16 cellular contexts compared by ENCODE assay signal in the genomic region with DNA sequence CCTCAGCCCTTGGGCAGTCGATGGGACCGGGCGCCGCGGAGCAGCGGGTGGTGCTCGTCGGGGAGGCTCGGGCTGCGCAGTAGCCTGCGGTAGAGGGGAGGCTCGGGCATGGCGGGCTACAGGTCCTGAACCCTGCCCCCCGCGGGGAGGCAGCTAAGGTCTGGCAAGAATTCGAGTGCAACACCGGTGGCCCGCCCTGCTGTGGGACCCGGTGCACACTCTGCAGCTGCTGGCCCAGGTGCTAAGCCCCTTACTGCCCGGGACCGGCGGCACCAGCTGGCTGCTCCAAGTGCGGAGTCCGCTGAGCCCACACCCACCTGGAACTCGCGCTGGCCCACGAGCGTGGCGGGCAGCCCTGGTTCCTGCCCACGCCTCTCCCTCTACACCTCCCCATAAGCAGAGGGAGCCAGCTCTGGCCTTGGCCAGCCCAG.
DNase-seq lines count a peak whose midpoint lies in the region; ATAC-seq and TF ChIP-seq lines count a peak whose summit lies in the region.
"Had no signal": no experiment of that assay in that cellular context is flagged by ENCODE, and none has a peak within 500 bp of the region (broad histone marks: within the 10 kb centered on the region; RNA-seq: fewer than 3 reads in every experiment).

No MANE protein-coding gene starts in this region.

- no peaks in the 10 kb centered on the region for H3K4me1 ChIP-seq in neuronal stem cell (ENCODE audit: control insufficient read depth in 2 of 2, insufficient read depth in 1 of 2, low read depth in 1 of 2, low read length in 2 of 2)
- peaks cover 0 to 6% (median 0%) of the 10 kb centered on the region in 6 donors for H3K4me1 ChIP-seq in spleen
- no peaks in the 10 kb centered on the region for H3K4me1 ChIP-seq in aorta (ENCODE audit: control insufficient read depth in 1 of 2, insufficient read depth in 2 of 2, low read length in 2 of 2)
- H3K4me1 ChIP-seq: BLaER1 treated with 17β-estradiol and CSF1 and Interleukin-3, amounts not matched to agents 10 nM and 100 nM had no signal

- H3K9me3 ChIP-seq in neuronal stem cell (replicated peaks in 1 of 2; ENCODE audit: control insufficient read depth in 2 of 2, insufficient read depth in 1 of 2, low read depth in 1 of 2, low read length in 2 of 2) (no peaks in the 10 kb centered on the region), spleen (peaks cover 0 to 15% (median 5%) of the 10 kb centered on the region in 8 donors), aorta (ENCODE audit: control insufficient read depth, low read length) (no peaks in the 10 kb centered on the region)

- H3K4me1 Mint-ChIP-seq in stimulated activated naive CD8-positive, alpha-beta T cell treated with anti-CD3 and anti-CD28 coated beads, Interleukin-15, amount 100 ng/mL, for 72 hours: no peaks in the 10 kb centered on the region

- no CpG with 5 or more reads among the region's 30 CpGs for WGBS in neuronal stem cell (ENCODE audit: extremely low coverage in 2 of 2, insufficient read length in 2 of 2, insufficient replicate concordance in 1 of 2), 2 donors
- WGBS in spleen, 5 donors: 94 to 98% (median 96%) methylated on average over 11 to 30 of the region's 30 CpGs
- 97 to 98% methylated on average over 28 to 30 of the region's 30 CpGs for WGBS in aorta, 2 donors

- H3K9me3 Mint-ChIP-seq in stimulated activated naive CD8-positive, alpha-beta T cell treated with anti-CD3 and anti-CD28 coated beads, Interleukin-15, amount 100 ng/mL, for 72 hours: peaks cover 0 to 5% of the 10 kb centered on the region in 2 donors
- H3K9me3 Mint-ChIP-seq: CD4-positive, alpha-beta T cell had no signal

- no peak overlapping the region for H4K8ac ChIP-seq in neuronal stem cell (ENCODE audit: low read depth, low read length)

- H3K27me3 ChIP-seq in neuronal stem cell (ENCODE audit: control insufficient read depth in 3 of 3, insufficient read depth in 3 of 3, low read depth in 1 of 3, low read length in 3 of 3) (peaks cover 0 to 31% (median 0%) of the 10 kb centered on the region in 3 experiments), spleen (replicated peaks in 1 of 7) (no peaks in the 10 kb centered on the region), aorta (ENCODE audit: control insufficient read depth in 1 of 2, insufficient read depth in 2 of 2, low read length in 1 of 2) (no peaks in the 10 kb centered on the region)
- H3K27me3 ChIP-seq: BLaER1 treated with 17β-estradiol and CSF1 and Interleukin-3, amounts not matched to agents 10 nM and 100 nM had no signal

- no peak for TF ChIP-seq POLR2A in spleen (IDR thresholded peaks at IDR 0.05)

- H2BK120ac ChIP-seq in neuronal stem cell (ENCODE audit: low read depth, low read length): no peak overlapping the region

- no peak overlapping the region for H4K91ac ChIP-seq in neuronal stem cell (ENCODE audit: low read depth, low read length, poor library complexity)

- no peak overlapping the region for H3K4ac ChIP-seq in neuronal stem cell (ENCODE audit: low read length)

- H2BK15ac ChIP-seq in neuronal stem cell (ENCODE audit: low read length): no peak overlapping the region

- H3K23ac ChIP-seq in neuronal stem cell (ENCODE audit: low read depth, low read length, poor library complexity): peak overlapping the region; percentile 13

- DNase-seq in stimulated activated naive CD8-positive, alpha-beta T cell treated with anti-CD3 and anti-CD28 coated beads, Interleukin-15, amount 100 ng/mL, for 72 hours: no peak
- DNase-seq in stimulated activated naive CD8-positive, alpha-beta T cell treated with anti-CD3 and anti-CD28 coated beads, Interleukin-15, Interleukin-2, amounts not matched to agents 100 U/mL and 50 U/mL, for 24 hours: no peak
- DNase-seq in neuronal stem cell (ENCODE audit: low spot score) (no peak), spleen (peak; percentile 68), aorta (peak in 1 of 2 donors; percentile 36), foreskin melanocyte (no peak), occipital lobe (lab: John Stamatoyannopoulos, UW) (no peak), C1 segment of cervical spinal cord (lab: John Stamatoyannopoulos, UW) (no peak)
- DNase-seq: ACHN; CD4-positive, alpha-beta T cell; DMS153; DMS79 treated with DMSO at 0.1 percent for 48 hours; EL; GM23248 had no signal

- H2BK12ac ChIP-seq in neuronal stem cell (ENCODE audit: low read length): no peak overlapping the region

- H3K18ac ChIP-seq in neuronal stem cell (ENCODE audit: low read length): peak overlapping the region; percentile 13

- peak; percentile 57 for ATAC-seq in stimulated activated naive CD8-positive, alpha-beta T cell treated with anti-CD3 and anti-CD28 coated beads, Interleukin-15, amount 100 ng/mL, for 72 hours
- no peak for ATAC-seq in stimulated activated naive CD8-positive, alpha-beta T cell treated with anti-CD3 and anti-CD28 coated beads, Interleukin-15, Interleukin-2, amounts not matched to agents 100 U/mL and 50 U/mL, for 24 hours
- ATAC-seq in aorta (ENCODE audit: low FRiP score): peak; percentile 38
- ATAC-seq: HCT116 had no signal

- H3K4me3 ChIP-seq in neuronal stem cell (ENCODE audit: low read length in 2 of 2): no peak overlapping the region
- H3K4me3 ChIP-seq in spleen: no peak overlapping the region
- no peak overlapping the region for H3K4me3 ChIP-seq in aorta (ENCODE audit: low read length in 2 of 2)
- H3K4me3 ChIP-seq: BLaER1 treated with 17β-estradiol and CSF1 and Interleukin-3, amounts not matched to agents 10 nM and 100 nM; GM23248 had no signal

- H3K9ac ChIP-seq in neuronal stem cell (ENCODE audit: low read depth, low read length, poor library complexity): no peak overlapping the region
- H3K9ac ChIP-seq: BLaER1 treated with 17β-estradiol and CSF1 and Interleukin-3, amounts not matched to agents 10 nM and 100 nM; GM23248 had no signal

- H3K27ac ChIP-seq in neuronal stem cell (replicated peaks; ENCODE audit: low read length) (no peak overlapping the region), spleen (no peak overlapping the region), aorta (ENCODE audit: low read depth in 1 of 2, low read length in 2 of 2) (no peak overlapping the region)
- H3K27ac ChIP-seq: BLaER1 treated with 17β-estradiol and CSF1 and Interleukin-3, amounts not matched to agents 10 nM and 100 nM; GM23248 had no signal

- H3K14ac ChIP-seq in neuronal stem cell (ENCODE audit: low read length): no peak overlapping the region

- H2BK5ac ChIP-seq in neuronal stem cell (ENCODE audit: low read length): no peak overlapping the region

- intact Hi-C loops in spleen (cut with DNase I; ENCODE audit: low total_unique reads): no loop called here
- intact Hi-C loops in aorta (cut with DNase I): no loop called here

- H3K79me1 ChIP-seq in neuronal stem cell (ENCODE audit: low read depth, low read length): no peaks in the 10 kb centered on the region

- no peak overlapping the region for H3K4me2 ChIP-seq in neuronal stem cell (ENCODE audit: insufficient read depth, low read length, poor library complexity, severe bottlenecking)
- H3K4me2 ChIP-seq: BLaER1 treated with 17β-estradiol and CSF1 and Interleukin-3, amounts not matched to agents 10 nM and 100 nM had no signal

- no peak for TF ChIP-seq CTCF in spleen (IDR thresholded peaks at IDR 0.05 in 8 of 11, conservative IDR thresholded peaks at IDR 0.05 in 3 of 11)

- H3K4me3 Mint-ChIP-seq in stimulated activated naive CD8-positive, alpha-beta T cell treated with anti-CD3 and anti-CD28 coated beads, Interleukin-15, amount 100 ng/mL, for 72 hours: no peak overlapping the region
- H3K4me3 Mint-ChIP-seq: CD4-positive, alpha-beta T cell had no signal

- no peak overlapping the region for H3K27ac Mint-ChIP-seq in stimulated activated naive CD8-positive, alpha-beta T cell treated with anti-CD3 and anti-CD28 coated beads, Interleukin-15, amount 100 ng/mL, for 72 hours
- H3K27ac Mint-ChIP-seq: CD4-positive, alpha-beta T cell had no signal

- H3K36me3 ChIP-seq in neuronal stem cell (replicated peaks in 1 of 2; ENCODE audit: control insufficient read depth in 2 of 2, insufficient read depth in 2 of 2, low read length in 2 of 2) (no peaks in the 10 kb centered on the region), spleen (no peaks in the 10 kb centered on the region), aorta (ENCODE audit: control insufficient read depth in 1 of 2, insufficient read depth in 2 of 2, low read length in 1 of 2) (no peaks in the 10 kb centered on the region)
- H3K36me3 ChIP-seq: BLaER1 treated with 17β-estradiol and CSF1 and Interleukin-3, amounts not matched to agents 10 nM and 100 nM had no signal

- no peak overlapping the region for H2AK5ac ChIP-seq in neuronal stem cell (ENCODE audit: low read depth, low read length)

- no peak overlapping the region for H2AFZ ChIP-seq in neuronal stem cell (ENCODE audit: low read length)
- H2AFZ ChIP-seq: GM23248 had no signal

- no peaks in the 10 kb centered on the region for H3K27me3 Mint-ChIP-seq in stimulated activated naive CD8-positive, alpha-beta T cell treated with anti-CD3 and anti-CD28 coated beads, Interleukin-15, amount 100 ng/mL, for 72 hours
- H3K27me3 Mint-ChIP-seq: CD4-positive, alpha-beta T cell had no signal
